11 cellular contexts compared by ENCODE assay signal in genomic region chr17:76146053-76146875, GRCh38. TPM values are rescaled to one million over a fixed set of nuclear protein-coding genes. Genes with fewer than 3 reads are reported as not detected.
DNase-seq lines count a peak whose midpoint lies in the region; ATAC-seq, FAIRE-seq and TF ChIP-seq lines count a peak whose summit lies in the region.
"Had no signal": no experiment of that assay in that cellular context is flagged by ENCODE, and none has a peak within 500 bp of the region (broad histone marks: within the 10 kb centered on the region; RNA-seq: fewer than 3 reads in every experiment).

No MANE protein-coding gene starts in this region.

- H3K79me2 ChIP-seq in OCI-LY7 (ENCODE audit: insufficient read depth, low read depth, low read length) = no peaks in the 10 kb centered on the region

- H3K4me1 ChIP-seq in OCI-LY7 (ENCODE audit: insufficient read depth, low read length, poor library complexity, severe bottlenecking) (peaks cover 66% of the 10 kb centered on the region), spleen (peaks cover 24 to 68% (median 57%) of the 10 kb centered on the region in 6 donors)

- BruUV-seq in OCI-LY7 (replicated peaks; lab: Mats Ljungman, UMichigan) = no TSS peak

- H3K9me2 ChIP-seq in OCI-LY7 (ENCODE audit: insufficient read depth, low read length) = no peaks in the 10 kb centered on the region

- FAIRE-seq in GM12892 (lab: Jason Lieb, UNC) (peak; percentile 78), D721Med (lab: Jason Lieb, UNC) (no peak)

- ATAC-seq in HG02885 (IDR thresholded peaks at IDR 0.05; ENCODE audit: poor library complexity, unreplicated experiment) = no peak
- no peak for ATAC-seq in GM21737 (IDR thresholded peaks at IDR 0.05; ENCODE audit: unreplicated experiment)
- ATAC-seq: Panc1 had no signal

- no peaks in the 10 kb centered on the region for H4K20me1 ChIP-seq in OCI-LY7 (ENCODE audit: insufficient read depth, low read length)

- intact Hi-C loops in OCI-LY7 (cut with micrococcal nuclease; ENCODE audit: unreplicated experiment) = no loop called here
- intact Hi-C loops in spleen (cut with DNase I; ENCODE audit: low total_unique reads) = no loop called here

- POLR2A ChIA-PET in OCI-LY7 (lab: Charles Lee) = interaction anchor here (0.6 to 3.1 kb wide), 10 partner anchors 13 to 134 kb away, joined by 3 to 14 read pairs (median 6); no protein-coding TSS in a partner anchor

- peak overlapping the region; percentile 48 for H3K4me3 ChIP-seq in OCI-LY7 (ENCODE audit: low read depth, low read length, poor library complexity, severe bottlenecking)
- H3K4me3 ChIP-seq in spleen = peak overlapping the region in 1 of 8 donors; percentile 59

- CTCF ChIA-PET in OCI-LY7 (lab: Charles Lee; ENCODE audit: unreplicated experiment) = interaction anchor here (0.6 to 1.8 kb wide), 4 partner anchors 10 to 123 kb away, joined by 3 to 6 read pairs (median 3); no protein-coding TSS in a partner anchor

- H3K4me2 ChIP-seq in OCI-LY7 (ENCODE audit: low read length) = peak overlapping the region; percentile 69

- WGBS in spleen, 5 donors = 84 to 89% (median 87%) methylated on average over 19 to 22 of the region's 22 CpGs

- DNase-seq in GM12892 (ENCODE audit: insufficient read length) (no peak), OCI-LY7 (ENCODE audit: low spot score) (peak; percentile 39), dermis blood vessel endothelial cell (peak; percentile 33), spleen (peak; percentile 76), D721Med (ENCODE audit: insufficient read length, low spot score) (no peak)
- DNase-seq: DMS79, hippocampal formation had no signal

- peaks cover 0 to 9% (median 0%) of the 10 kb centered on the region in 7 donors for H3K27me3 ChIP-seq in spleen (replicated peaks in 1 of 7)

- TF ChIP-seq POLR2A in GM12892 (IDR thresholded peaks at IDR 0.05; ENCODE audit: low read depth, low read length) (no peak), spleen (IDR thresholded peaks at IDR 0.05) (no peak)

- TF ChIP-seq CTCF in OCI-LY7 (conservative IDR thresholded peaks at IDR 0.05; ENCODE audit: low read length) = no peak
- no peak for TF ChIP-seq CTCF in spleen (IDR thresholded peaks at IDR 0.05 in 8 of 11, conservative IDR thresholded peaks at IDR 0.05 in 3 of 11)
- TF ChIP-seq CTCF in D721Med (IDR thresholded peaks at IDR 0.05; ENCODE audit: insufficient read depth, missing control alignments) = no peak

- H3K36me3 ChIP-seq in OCI-LY7 (ENCODE audit: insufficient read depth, low read length) = no peaks in the 10 kb centered on the region
- H3K36me3 ChIP-seq in spleen = no peaks in the 10 kb centered on the region

- peak overlapping the region; percentile 70 for H3K27ac ChIP-seq in OCI-LY7 (ENCODE audit: low read depth, low read length, poor library complexity, severe bottlenecking)
- H3K27ac ChIP-seq in spleen = peak overlapping the region; percentile 58 to 92 (median 83)

- H2AFZ ChIP-seq in OCI-LY7 (ENCODE audit: low read length) = peak overlapping the region; percentile 83

- H3K9me3 ChIP-seq in OCI-LY7 (ENCODE audit: low read length) = no peaks in the 10 kb centered on the region
- no peaks in the 10 kb centered on the region for H3K9me3 ChIP-seq in spleen

RNA-seq across cellular contexts. Expression of gene FOXJ1, which starts 5.2 kb away (rescaled TPM):
- not detected for polyA plus RNA-seq in GM12892 (2012; ENCODE audit: missing spikeins)
- total RNA-seq in OCI-LY7 (2014; rRNA removed; shearing (Covaris generic)) = not detected in 2 replicates
- total RNA-seq in OCI-LY7 (2022) (not detected in 2 replicates), dermis blood vessel endothelial cell (0.05 TPM in 1 of 2 replicates, not detected in the other), spleen (under 1 TPM in 1 of 7 donors, not detected in 6; 0.13 TPM)
- polyA plus RNA-seq in spleen = under 1 TPM in 1 of 3 donors, not detected in 2; 0.05 TPM
- total RNA-seq: pulmonary artery endothelial cell had no signal

RNA-seq across cellular contexts. Expression of gene EXOC7, which starts 42.7 kb away (rescaled TPM):
- polyA plus RNA-seq in GM12892 (2012; ENCODE audit: missing spikeins) = 33.7 TPM
- 118 and 122 TPM in 2 replicates for total RNA-seq in OCI-LY7 (2014; rRNA removed; shearing (Covaris generic))
- 173 and 175 TPM in 2 replicates for total RNA-seq in OCI-LY7 (2022)
- total RNA-seq in dermis blood vessel endothelial cell = 102 and 114 TPM in 2 replicates
- total RNA-seq in spleen = 100 to 1,000 TPM in 4 of 7 donors, 10 to 100 TPM in 3; 64.5 to 128 (median 104) TPM
- 10 to 100 TPM; 26.2 to 51.5 (median 35.0) TPM for polyA plus RNA-seq in spleen

Comparison
In these comparisons a context has a peak if more than half of its experiments do, and no peak if none do; other contexts are left out.
1. DNase-seq: peak in OCI-LY7 (single experiment), dermis blood vessel endothelial cell (single experiment) and spleen (single experiment); none in GM12892 (single experiment) and D721Med (single experiment).